In genomic region chr1:222618001-222618879, GRCh38 we compare ENCODE assay signal across 1 cellular context.
A peak's percentile ranks its signal among the peaks of the same experiment; 100 is the strongest.
TF ChIP-seq lines count a peak whose summit lies in the region.

A gene with protein sequence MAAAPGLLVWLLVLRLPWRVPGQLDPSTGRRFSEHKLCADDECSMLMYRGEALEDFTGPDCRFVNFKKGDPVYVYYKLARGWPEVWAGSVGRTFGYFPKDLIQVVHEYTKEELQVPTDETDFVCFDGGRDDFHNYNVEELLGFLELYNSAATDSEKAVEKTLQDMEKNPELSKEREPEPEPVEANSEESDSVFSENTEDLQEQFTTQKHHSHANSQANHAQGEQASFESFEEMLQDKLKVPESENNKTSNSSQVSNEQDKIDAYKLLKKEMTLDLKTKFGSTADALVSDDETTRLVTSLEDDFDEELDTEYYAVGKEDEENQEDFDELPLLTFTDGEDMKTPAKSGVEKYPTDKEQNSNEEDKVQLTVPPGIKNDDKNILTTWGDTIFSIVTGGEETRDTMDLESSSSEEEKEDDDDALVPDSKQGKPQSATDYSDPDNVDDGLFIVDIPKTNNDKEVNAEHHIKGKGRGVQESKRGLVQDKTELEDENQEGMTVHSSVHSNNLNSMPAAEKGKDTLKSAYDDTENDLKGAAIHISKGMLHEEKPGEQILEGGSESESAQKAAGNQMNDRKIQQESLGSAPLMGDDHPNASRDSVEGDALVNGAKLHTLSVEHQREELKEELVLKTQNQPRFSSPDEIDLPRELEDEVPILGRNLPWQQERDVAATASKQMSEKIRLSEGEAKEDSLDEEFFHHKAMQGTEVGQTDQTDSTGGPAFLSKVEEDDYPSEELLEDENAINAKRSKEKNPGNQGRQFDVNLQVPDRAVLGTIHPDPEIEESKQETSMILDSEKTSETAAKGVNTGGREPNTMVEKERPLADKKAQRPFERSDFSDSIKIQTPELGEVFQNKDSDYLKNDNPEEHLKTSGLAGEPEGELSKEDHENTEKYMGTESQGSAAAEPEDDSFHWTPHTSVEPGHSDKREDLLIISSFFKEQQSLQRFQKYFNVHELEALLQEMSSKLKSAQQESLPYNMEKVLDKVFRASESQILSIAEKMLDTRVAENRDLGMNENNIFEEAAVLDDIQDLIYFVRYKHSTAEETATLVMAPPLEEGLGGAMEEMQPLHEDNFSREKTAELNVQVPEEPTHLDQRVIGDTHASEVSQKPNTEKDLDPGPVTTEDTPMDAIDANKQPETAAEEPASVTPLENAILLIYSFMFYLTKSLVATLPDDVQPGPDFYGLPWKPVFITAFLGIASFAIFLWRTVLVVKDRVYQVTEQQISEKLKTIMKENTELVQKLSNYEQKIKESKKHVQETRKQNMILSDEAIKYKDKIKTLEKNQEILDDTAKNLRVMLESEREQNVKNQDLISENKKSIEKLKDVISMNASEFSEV (N-terminal part only) (plus strand): TSS chr1:222618097. CDS start chr1:222618111, 14 bp downstream.

TF ChIP-seq in WTC11, 78 proteins besides CTCF, POLR2A, EP300 and RAD21 (continued from another document):
- TF ChIP-seq, protein P1, sequence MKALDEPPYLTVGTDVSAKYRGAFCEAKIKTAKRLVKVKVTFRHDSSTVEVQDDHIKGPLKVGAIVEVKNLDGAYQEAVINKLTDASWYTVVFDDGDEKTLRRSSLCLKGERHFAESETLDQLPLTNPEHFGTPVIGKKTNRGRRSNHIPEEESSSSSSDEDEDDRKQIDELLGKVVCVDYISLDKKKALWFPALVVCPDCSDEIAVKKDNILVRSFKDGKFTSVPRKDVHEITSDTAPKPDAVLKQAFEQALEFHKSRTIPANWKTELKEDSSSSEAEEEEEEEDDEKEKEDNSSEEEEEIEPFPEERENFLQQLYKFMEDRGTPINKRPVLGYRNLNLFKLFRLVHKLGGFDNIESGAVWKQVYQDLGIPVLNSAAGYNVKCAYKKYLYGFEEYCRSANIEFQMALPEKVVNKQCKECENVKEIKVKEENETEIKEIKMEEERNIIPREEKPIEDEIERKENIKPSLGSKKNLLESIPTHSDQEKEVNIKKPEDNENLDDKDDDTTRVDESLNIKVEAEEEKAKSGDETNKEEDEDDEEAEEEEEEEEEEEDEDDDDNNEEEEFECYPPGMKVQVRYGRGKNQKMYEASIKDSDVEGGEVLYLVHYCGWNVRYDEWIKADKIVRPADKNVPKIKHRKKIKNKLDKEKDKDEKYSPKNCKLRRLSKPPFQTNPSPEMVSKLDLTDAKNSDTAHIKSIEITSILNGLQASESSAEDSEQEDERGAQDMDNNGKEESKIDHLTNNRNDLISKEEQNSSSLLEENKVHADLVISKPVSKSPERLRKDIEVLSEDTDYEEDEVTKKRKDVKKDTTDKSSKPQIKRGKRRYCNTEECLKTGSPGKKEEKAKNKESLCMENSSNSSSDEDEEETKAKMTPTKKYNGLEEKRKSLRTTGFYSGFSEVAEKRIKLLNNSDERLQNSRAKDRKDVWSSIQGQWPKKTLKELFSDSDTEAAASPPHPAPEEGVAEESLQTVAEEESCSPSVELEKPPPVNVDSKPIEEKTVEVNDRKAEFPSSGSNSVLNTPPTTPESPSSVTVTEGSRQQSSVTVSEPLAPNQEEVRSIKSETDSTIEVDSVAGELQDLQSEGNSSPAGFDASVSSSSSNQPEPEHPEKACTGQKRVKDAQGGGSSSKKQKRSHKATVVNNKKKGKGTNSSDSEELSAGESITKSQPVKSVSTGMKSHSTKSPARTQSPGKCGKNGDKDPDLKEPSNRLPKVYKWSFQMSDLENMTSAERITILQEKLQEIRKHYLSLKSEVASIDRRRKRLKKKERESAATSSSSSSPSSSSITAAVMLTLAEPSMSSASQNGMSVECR (CRISPR knock-in tag; IDR thresholded peaks at IDR 0.05; ENCODE audit: borderline replicate concordance), result peak; percentile 66; the same call in 1 of the 2 replicates
- TF ChIP-seq JUN (CRISPR knock-in tag; IDR thresholded peaks at IDR 0.05), result peak; percentile 80; the same call in 1 of the 2 replicates
- peak; percentile 69 for TF ChIP-seq FOXK1 (CRISPR knock-in tag; IDR thresholded peaks at IDR 0.05)
- 0 out of 2 replicates have a peak, but pooled peaks have one; percentile 12 for TF ChIP-seq USF1 (CRISPR knock-in tag; IDR thresholded peaks at IDR 0.05)
- TF ChIP-seq CBFB (CRISPR knock-in tag; IDR thresholded peaks at IDR 0.05; ENCODE audit: low read depth), result no peak
- 0 out of 2 replicates have a peak, but pooled peaks have one; percentile 46 for TF ChIP-seq ESRRA (CRISPR knock-in tag; IDR thresholded peaks at IDR 0.05; ENCODE audit: borderline replicate concordance)
- 0 out of 2 replicates have a peak, but pooled peaks have one; percentile 72 for TF ChIP-seq RELA (CRISPR knock-in tag; IDR thresholded peaks at IDR 0.05; ENCODE audit: borderline replicate concordance)
- TF ChIP-seq TEAD1 (CRISPR knock-in tag; IDR thresholded peaks at IDR 0.05), result peak; percentile 37; the same call in 1 of the 2 replicates
- TF ChIP-seq ZNF232 (CRISPR knock-in tag; IDR thresholded peaks at IDR 0.05), result peak; percentile 49; the same call in 1 of the 2 replicates
- TF ChIP-seq SP1 (CRISPR knock-in tag; conservative IDR thresholded peaks at IDR 0.05), result peak; percentile 48
- no peak for TF ChIP-seq IRF1 (CRISPR knock-in tag; IDR thresholded peaks at IDR 0.05)
- TF ChIP-seq ZNF423 (CRISPR knock-in tag; IDR thresholded peaks at IDR 0.05), result no peak
- no peak for TF ChIP-seq SMAD3 (CRISPR knock-in tag; IDR thresholded peaks at IDR 0.05; ENCODE audit: borderline replicate concordance)
- TF ChIP-seq IRF2 (CRISPR knock-in tag; IDR thresholded peaks at IDR 0.05; ENCODE audit: borderline replicate concordance, low read depth), result no peak; the same call in 1 of the 2 replicates
- peak; percentile 33; the same call in 1 of the 2 replicates for TF ChIP-seq CREM (CRISPR knock-in tag; IDR thresholded peaks at IDR 0.05)
